Comparison of ENCODE assay signal across 10 cellular contexts in the genomic region with DNA sequence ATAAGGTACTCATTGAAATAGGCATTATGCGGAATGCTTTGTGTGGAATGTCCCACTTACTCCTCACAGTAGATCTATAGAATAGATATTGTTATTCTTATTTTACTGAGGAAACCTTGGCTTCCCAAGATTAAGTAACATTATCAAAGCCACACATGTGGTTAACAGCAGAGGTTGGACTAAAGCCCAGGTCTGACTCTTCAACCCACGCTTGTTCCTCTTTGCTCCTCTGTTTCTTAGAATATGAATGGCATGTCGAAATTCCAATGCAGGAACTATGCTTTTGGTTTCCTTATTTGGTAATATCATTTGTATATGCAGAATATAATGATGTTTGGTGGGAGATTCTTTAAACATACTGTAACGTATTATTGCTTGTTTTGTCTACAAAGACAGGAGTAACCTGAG.
A peak's percentile ranks its signal among the peaks of the same experiment; 100 is the strongest.
DNase-seq lines count a peak whose midpoint lies in the region; ATAC-seq and TF ChIP-seq lines count a peak whose summit lies in the region.
"Had no signal": no experiment of that assay in that cellular context is flagged by ENCODE, and none has a peak within 500 bp of the region (broad histone marks: within the 10 kb centered on the region; RNA-seq: fewer than 3 reads in every experiment).

No MANE protein-coding gene starts in this region.

- TF ChIP-seq CTCF in fibroblast of lung (conservative IDR thresholded peaks at IDR 0.05 in 1 of 2, IDR thresholded peaks at IDR 0.05 in 1 of 2; ENCODE audit: low read depth in 1 of 2, low read length in 2 of 2) (no peak), lung (IDR thresholded peaks at IDR 0.05; ENCODE audit: control extremely low read depth, extremely low read depth) (no peak), neural progenitor cell (IDR thresholded peaks at IDR 0.05) (no peak), colonic mucosa (IDR thresholded peaks at IDR 0.05) (no peak)

- 10 to 26% methylated on average over 4 of the region's 4 CpGs for WGBS in lung, 2 donors

- no peak overlapping the region for H3K4me3 Mint-ChIP-seq in neural progenitor cell
- H3K4me3 Mint-ChIP-seq: memory B cell had no signal

- DNase-seq in RPMI7951 (ENCODE audit: low read depth) = peak; percentile 50
- DNase-seq in fibroblast of lung (ENCODE audit: low read depth in 2 of 2) = peak; percentile 96 to 97
- peak; percentile 70 for DNase-seq in lung (ENCODE audit: low spot score)
- DNase-seq in neural progenitor cell (ENCODE audit: low spot score) = no peak
- no peak for DNase-seq in colonic mucosa
- no peak for DNase-seq in NCI-H2107 (lab: John Stamatoyannopoulos, UW)
- DNase-seq: NCI-H2029 had no signal

- no peaks in the 10 kb centered on the region for H3K9me3 Mint-ChIP-seq in neural progenitor cell

- H3K36me3 ChIP-seq in BLaER1 treated with 17β-estradiol and CSF1 and Interleukin-3, amounts not matched to agents 10 nM and 100 nM = no peaks in the 10 kb centered on the region
- no peaks in the 10 kb centered on the region for H3K36me3 ChIP-seq in fibroblast of lung (ENCODE audit: control insufficient read depth, insufficient read depth, low read length)
- no peaks in the 10 kb centered on the region for H3K36me3 ChIP-seq in lung (ENCODE audit: control insufficient read depth in 2 of 2, insufficient read depth in 2 of 2, low read length in 2 of 2)
- H3K36me3 ChIP-seq in neural progenitor cell = no peaks in the 10 kb centered on the region
- no peaks in the 10 kb centered on the region for H3K36me3 ChIP-seq in colonic mucosa

- no peaks in the 10 kb centered on the region for H4K20me1 ChIP-seq in BLaER1 treated with 17β-estradiol and CSF1 and Interleukin-3, amounts not matched to agents 10 nM and 100 nM
- H4K20me1 ChIP-seq in fibroblast of lung (ENCODE audit: control insufficient read depth, extremely low read depth, insufficient read depth, low read length) = no peaks in the 10 kb centered on the region
- H4K20me1 ChIP-seq in neural progenitor cell (ENCODE audit: low read depth) = no peaks in the 10 kb centered on the region

- H3K79me2 ChIP-seq in fibroblast of lung (ENCODE audit: control insufficient read depth, insufficient read depth, low read length) (no peaks in the 10 kb centered on the region), neural progenitor cell (ENCODE audit: low read depth) (no peaks in the 10 kb centered on the region)

- H3F3A ChIP-seq in neural progenitor cell (ENCODE audit: low read depth) = no peaks in the 10 kb centered on the region

- intact Hi-C loops in colonic mucosa (cut with DNase I) = no loop called here

- H3K27me3 Mint-ChIP-seq in neural progenitor cell (ENCODE audit: insufficient read depth, low read depth) = no peaks in the 10 kb centered on the region
- H3K27me3 Mint-ChIP-seq: memory B cell had no signal

- H3K4me3 ChIP-seq in BLaER1 treated with 17β-estradiol and CSF1 and Interleukin-3, amounts not matched to agents 10 nM and 100 nM = peak overlapping the region in 2 of 10 experiments; percentile 9 to 14; a peak in 2 of 20 replicates
- H3K4me3 ChIP-seq in fibroblast of lung (replicated peaks in 1 of 4; ENCODE audit: control extremely low read depth in 1 of 4, insufficient read depth in 1 of 4, low read depth in 3 of 4, low read length in 4 of 4) (no peak overlapping the region), lung (no peak overlapping the region), neural progenitor cell (no peak overlapping the region), colonic mucosa (no peak overlapping the region)

- H3K4me2 ChIP-seq in BLaER1 treated with 17β-estradiol and CSF1 and Interleukin-3, amounts not matched to agents 10 nM and 100 nM = peak overlapping the region in 8 of 11 experiments; percentile 21 to 75 (median 62); a peak in 15 of 22 replicates
- H3K4me2 ChIP-seq in fibroblast of lung (ENCODE audit: extremely low read depth, insufficient read depth, low read length) = no peak overlapping the region
- H3K4me2 ChIP-seq in neural progenitor cell = no peak overlapping the region

- peak overlapping the region in 9 of 11 experiments; percentile 43 to 82 (median 69); a peak in 17 of 22 replicates for H3K27ac ChIP-seq in BLaER1 treated with 17β-estradiol and CSF1 and Interleukin-3, amounts not matched to agents 10 nM and 100 nM
- no peak overlapping the region for H3K27ac ChIP-seq in fibroblast of lung (ENCODE audit: insufficient read depth, low read length)
- no peak overlapping the region for H3K27ac ChIP-seq in lung (ENCODE audit: low read depth in 1 of 2, low read length in 1 of 2)
- no peak overlapping the region for H3K27ac ChIP-seq in neural progenitor cell
- H3K27ac ChIP-seq in colonic mucosa = no peak overlapping the region

- ATAC-seq in lung (ENCODE audit: insufficient read depth, low FRiP score) = peak; percentile 90
- no peak for ATAC-seq in HG02870 (IDR thresholded peaks at IDR 0.05; ENCODE audit: unreplicated experiment)

- no peaks in the 10 kb centered on the region for H3K36me3 Mint-ChIP-seq in neural progenitor cell
- H3K36me3 Mint-ChIP-seq: memory B cell had no signal

- no peaks in the 10 kb centered on the region for H3K4me1 Mint-ChIP-seq in neural progenitor cell
- H3K4me1 Mint-ChIP-seq: memory B cell had no signal

- no peak overlapping the region for H2AFZ ChIP-seq in fibroblast of lung (ENCODE audit: low read length)
- no peak overlapping the region for H2AFZ ChIP-seq in neural progenitor cell (replicated peaks)

- peaks cover 0 to 27% (median 3%) of the 10 kb centered on the region in 11 experiments; a peak in 11 of 22 replicates for H3K9me3 ChIP-seq in BLaER1 treated with 17β-estradiol and CSF1 and Interleukin-3, amounts not matched to agents 10 nM and 100 nM (replicated peaks in 1 of 11)
- H3K9me3 ChIP-seq in fibroblast of lung (ENCODE audit: control insufficient read depth, insufficient read depth, low read depth, low read length) (no peaks in the 10 kb centered on the region), lung (ENCODE audit: control insufficient read depth in 2 of 2, insufficient read depth in 1 of 2, low read length in 1 of 2) (no peaks in the 10 kb centered on the region), neural progenitor cell (ENCODE audit: low read depth) (no peaks in the 10 kb centered on the region), colonic mucosa (no peaks in the 10 kb centered on the region)

- peaks cover 0 to 47% (median 21%) of the 10 kb centered on the region in 10 experiments; a peak in 14 of 20 replicates for H3K4me1 ChIP-seq in BLaER1 treated with 17β-estradiol and CSF1 and Interleukin-3, amounts not matched to agents 10 nM and 100 nM
- H3K4me1 ChIP-seq in fibroblast of lung (ENCODE audit: control insufficient read depth, extremely low read depth, insufficient read depth, low read length) (no peaks in the 10 kb centered on the region), lung (ENCODE audit: control insufficient read depth in 2 of 2, insufficient read depth in 2 of 2, low read length in 2 of 2) (no peaks in the 10 kb centered on the region), neural progenitor cell (no peaks in the 10 kb centered on the region), colonic mucosa (no peaks in the 10 kb centered on the region)

- peak overlapping the region in 2 of 11 experiments; percentile 33 to 44; a peak in 3 of 22 replicates for H3K9ac ChIP-seq in BLaER1 treated with 17β-estradiol and CSF1 and Interleukin-3, amounts not matched to agents 10 nM and 100 nM
- H3K9ac ChIP-seq in fibroblast of lung (ENCODE audit: insufficient read depth, low read length) (no peak overlapping the region), neural progenitor cell (no peak overlapping the region), colonic mucosa (ENCODE audit: low read depth in 2 of 2, low read length in 2 of 2) (no peak overlapping the region)

- H3K27ac Mint-ChIP-seq in neural progenitor cell = no peak overlapping the region
- H3K27ac Mint-ChIP-seq: memory B cell had no signal

- H3K27me3 ChIP-seq in BLaER1 treated with 17β-estradiol and CSF1 and Interleukin-3, amounts not matched to agents 10 nM and 100 nM = no peaks in the 10 kb centered on the region
- H3K27me3 ChIP-seq in fibroblast of lung (ENCODE audit: control insufficient read depth, insufficient read depth, low read length) = no peaks in the 10 kb centered on the region
- H3K27me3 ChIP-seq in lung (ENCODE audit: control insufficient read depth, insufficient read depth) = no peaks in the 10 kb centered on the region
- no peaks in the 10 kb centered on the region for H3K27me3 ChIP-seq in neural progenitor cell
- no peaks in the 10 kb centered on the region for H3K27me3 ChIP-seq in colonic mucosa

Comparison
In these comparisons a context has a peak if more than half of its experiments do, and no peak if none do; other contexts are left out.
1. H3K27ac ChIP-seq: peak in BLaER1 treated with 17β-estradiol and CSF1 and Interleukin-3, amounts not matched to agents 10 nM and 100 nM (9 of 11); none in fibroblast of lung (single experiment), lung (0 of 2), neural progenitor cell (single experiment) and colonic mucosa (single experiment).
2. H3K4me2 ChIP-seq: peak in BLaER1 treated with 17β-estradiol and CSF1 and Interleukin-3, amounts not matched to agents 10 nM and 100 nM (8 of 11); none in fibroblast of lung (single experiment) and neural progenitor cell (single experiment).
3. DNase-seq: peak in RPMI7951 (single experiment), fibroblast of lung (2 of 2) and lung (single experiment); none in neural progenitor cell (single experiment), colonic mucosa (single experiment) and NCI-H2107 (single experiment).